ENCODE assay signal across 2 cellular contexts in genomic region chr1:44707112-44707881, GRCh38.
A peak's percentile ranks its signal among the peaks of the same experiment; 100 is the strongest.
TF ChIP-seq lines count a peak whose summit lies in the region.

No MANE protein-coding gene starts in this region.

TF ChIP-seq in IMR-90, 13 proteins besides CTCF, POLR2A, EP300 and RAD21:
- TF ChIP-seq FOS (IDR thresholded peaks at IDR 0.05; ENCODE audit: low read depth, low read length) (peak; percentile 54), CEBPB (IDR thresholded peaks at IDR 0.05; ENCODE audit: low read depth, low read length) (peak; percentile 51; the same call in 1 of the 2 replicates), MAFK (IDR thresholded peaks at IDR 0.05; ENCODE audit: low read depth, low read length) (peak; percentile 43; the same call in 1 of the 2 replicates), CHD1 (IDR thresholded peaks at IDR 0.05; ENCODE audit: low read depth, low read length) (no peak)

TF ChIP-seq in GM12878, 131 proteins besides CTCF, POLR2A, EP300 and RAD21:
- TF ChIP-seq CHD4 (IDR thresholded peaks at IDR 0.05), result no peak
- no peak for TF ChIP-seq ZSCAN29 (IDR thresholded peaks at IDR 0.05)
- TF ChIP-seq BCLAF1 (IDR thresholded peaks at IDR 0.05), result no peak
- TF ChIP-seq PRDM15 (CRISPR knock-in tag; IDR thresholded peaks at IDR 0.05), result no peak
- no peak for TF ChIP-seq PKNOX1 (IDR thresholded peaks at IDR 0.05)
- no peak for TF ChIP-seq KDM1A (IDR thresholded peaks at IDR 0.05; ENCODE audit: borderline replicate concordance)
- TF ChIP-seq RFX5 (IDR thresholded peaks at IDR 0.05; ENCODE audit: low read depth, low read length), result no peak
- TF ChIP-seq SREBF2 (IDR thresholded peaks at IDR 0.05; ENCODE audit: low read length), result no peak
- no peak for TF ChIP-seq CUX1 (IDR thresholded peaks at IDR 0.05; ENCODE audit: insufficient replicate concordance, low read depth, low read length)
- no peak for TF ChIP-seq SREBF1 (IDR thresholded peaks at IDR 0.05; ENCODE audit: low read length)
- no peak for TF ChIP-seq NFXL1 (IDR thresholded peaks at IDR 0.05; ENCODE audit: borderline replicate concordance)
- TF ChIP-seq USF1 (IDR thresholded peaks at IDR 0.05; ENCODE audit: borderline replicate concordance, extremely low read length, insufficient read depth, low read depth, low read length), result no peak
- no peak for TF ChIP-seq BRCA1 (IDR thresholded peaks at IDR 0.05; ENCODE audit: low read depth, low read length)
- TF ChIP-seq IKZF2 (IDR thresholded peaks at IDR 0.05), result no peak
- TF ChIP-seq PBX3 (IDR thresholded peaks at IDR 0.05; ENCODE audit: insufficient replicate concordance, low read depth, low read length), result no peak
- no peak for TF ChIP-seq CEBPB (IDR thresholded peaks at IDR 0.05; ENCODE audit: borderline replicate concordance in 1 of 2, low read depth in 2 of 2, low read length in 2 of 2)
